ENCODE assay signal across 2 cellular contexts in the genomic region with DNA sequence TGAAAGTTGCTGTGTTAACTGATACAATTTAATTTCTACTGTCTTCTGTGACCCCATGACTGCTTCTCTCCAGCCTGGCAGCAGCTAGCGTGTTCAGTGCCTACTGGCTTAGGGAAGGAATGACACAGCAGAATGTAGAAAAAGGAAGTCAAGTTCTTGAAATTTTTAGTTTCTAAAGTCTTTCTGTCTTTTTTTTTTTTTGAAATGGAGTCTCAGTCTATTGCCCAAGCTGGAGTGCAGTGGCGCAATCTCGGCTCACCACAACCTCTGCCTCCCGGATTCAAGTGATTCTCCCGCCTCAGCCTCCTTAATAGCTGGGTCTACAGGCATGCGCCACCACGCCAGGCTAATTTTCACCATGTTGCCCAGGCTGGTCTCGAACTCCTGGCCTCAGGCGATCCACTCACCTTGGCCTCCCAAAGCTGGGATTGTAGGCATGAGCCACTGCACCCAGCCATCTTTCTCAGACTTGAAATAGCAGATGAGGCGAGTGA.
TF ChIP-seq lines count a peak whose summit lies in the region.

No MANE protein-coding gene starts in this region.

TF ChIP-seq in GM23338, 12 proteins besides CTCF, POLR2A, EP300 and RAD21 (continued from another document):
- TF ChIP-seq, protein P1, sequence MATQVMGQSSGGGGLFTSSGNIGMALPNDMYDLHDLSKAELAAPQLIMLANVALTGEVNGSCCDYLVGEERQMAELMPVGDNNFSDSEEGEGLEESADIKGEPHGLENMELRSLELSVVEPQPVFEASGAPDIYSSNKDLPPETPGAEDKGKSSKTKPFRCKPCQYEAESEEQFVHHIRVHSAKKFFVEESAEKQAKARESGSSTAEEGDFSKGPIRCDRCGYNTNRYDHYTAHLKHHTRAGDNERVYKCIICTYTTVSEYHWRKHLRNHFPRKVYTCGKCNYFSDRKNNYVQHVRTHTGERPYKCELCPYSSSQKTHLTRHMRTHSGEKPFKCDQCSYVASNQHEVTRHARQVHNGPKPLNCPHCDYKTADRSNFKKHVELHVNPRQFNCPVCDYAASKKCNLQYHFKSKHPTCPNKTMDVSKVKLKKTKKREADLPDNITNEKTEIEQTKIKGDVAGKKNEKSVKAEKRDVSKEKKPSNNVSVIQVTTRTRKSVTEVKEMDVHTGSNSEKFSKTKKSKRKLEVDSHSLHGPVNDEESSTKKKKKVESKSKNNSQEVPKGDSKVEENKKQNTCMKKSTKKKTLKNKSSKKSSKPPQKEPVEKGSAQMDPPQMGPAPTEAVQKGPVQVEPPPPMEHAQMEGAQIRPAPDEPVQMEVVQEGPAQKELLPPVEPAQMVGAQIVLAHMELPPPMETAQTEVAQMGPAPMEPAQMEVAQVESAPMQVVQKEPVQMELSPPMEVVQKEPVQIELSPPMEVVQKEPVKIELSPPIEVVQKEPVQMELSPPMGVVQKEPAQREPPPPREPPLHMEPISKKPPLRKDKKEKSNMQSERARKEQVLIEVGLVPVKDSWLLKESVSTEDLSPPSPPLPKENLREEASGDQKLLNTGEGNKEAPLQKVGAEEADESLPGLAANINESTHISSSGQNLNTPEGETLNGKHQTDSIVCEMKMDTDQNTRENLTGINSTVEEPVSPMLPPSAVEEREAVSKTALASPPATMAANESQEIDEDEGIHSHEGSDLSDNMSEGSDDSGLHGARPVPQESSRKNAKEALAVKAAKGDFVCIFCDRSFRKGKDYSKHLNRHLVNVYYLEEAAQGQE (IDR thresholded peaks at IDR 0.05; ENCODE audit: unreplicated experiment), result no peak
- TF ChIP-seq ZNF331 (CRISPR knock-in tag; IDR thresholded peaks at IDR 0.05; ENCODE audit: low read depth), result no peak

TF ChIP-seq in HEK293T, 16 proteins besides CTCF, POLR2A, EP300 and RAD21 (continued from another document):
- no peak for TF ChIP-seq L3MBTL2 (conservative IDR thresholded peaks at IDR 0.05)
- no peak for TF ChIP-seq PKNOX1 (IDR thresholded peaks at IDR 0.05)
- TF ChIP-seq NFRKB (IDR thresholded peaks at IDR 0.05), result no peak
- TF ChIP-seq FOXM1 (IDR thresholded peaks at IDR 0.05; ENCODE audit: borderline replicate concordance), result no peak
- TF ChIP-seq FOXK2 (IDR thresholded peaks at IDR 0.05), result no peak
- no peak for TF ChIP-seq SUZ12 (IDR thresholded peaks at IDR 0.05)
